ENCODE assay signal across 12 cellular contexts in genomic region chr1:233242827-233243483, GRCh38. TPM values are rescaled to one million over a fixed set of nuclear protein-coding genes. Genes with fewer than 3 reads are reported as not detected.
DNase-seq lines count a peak whose midpoint lies in the region; ATAC-seq, FAIRE-seq and TF ChIP-seq lines count a peak whose summit lies in the region.
"Had no signal": no experiment of that assay in that cellular context is flagged by ENCODE, and none has a peak within 500 bp of the region (broad histone marks: within the 10 kb centered on the region; RNA-seq: fewer than 3 reads in every experiment).

No MANE protein-coding gene starts in this region.

- intact Hi-C loops in left colon (cut with DNase I, micrococcal nuclease) (loop anchor here in 1 of 2 donors (5.0 kb wide), 1 partner anchor 606 kb away; no protein-coding TSS in a partner anchor), ascending aorta (cut with DNase I) (loop anchor here (5.0 to 10.0 kb wide), 2 partner anchors 606 to 1488 kb away; no protein-coding TSS in a partner anchor)

- H3K27me3 ChIP-seq in ascending aorta, result no peaks in the 10 kb centered on the region
- H3K27me3 ChIP-seq in tibial nerve, result no peaks in the 10 kb centered on the region

- H3K4me2 ChIP-seq in A549, result 0 out of 3 replicates have a peak overlapping the region, but pooled peaks have one; percentile 9

- no peak for ATAC-seq in A549
- ATAC-seq in left colon, result peak; percentile 57

- FAIRE-seq in A549 (lab: Jason Lieb, UNC), result no peak

- TF ChIP-seq CTCF in A549 (IDR thresholded peaks at IDR 0.05) (no peak), ascending aorta (IDR thresholded peaks at IDR 0.05) (no peak), tibial nerve (IDR thresholded peaks at IDR 0.05) (no peak)

- H3K36me3 ChIP-seq in ascending aorta (no peaks in the 10 kb centered on the region), tibial nerve (no peaks in the 10 kb centered on the region)

- CTCF ChIA-PET in A549 (lab: Yijun Ruan, JAX) (interaction anchor here (1.2 to 1.9 kb wide), 3 partner anchors 32 to 612 kb away, joined by 3 to 6 read pairs (median 3); no protein-coding TSS in a partner anchor), HEK293T (lab: Yijun Ruan, JAX) (interaction anchor here (0.6 kb wide), 1 partner anchor 1261 kb away, joined by 3 read pairs; no protein-coding TSS in a partner anchor)

- peak overlapping the region; percentile 29 to 53; a peak in 5 of 6 replicates for H3K27ac ChIP-seq in A549
- H3K27ac ChIP-seq in ascending aorta, result no peak overlapping the region
- H3K27ac ChIP-seq in tibial nerve, result no peak overlapping the region

- DNase-seq in A549 (ENCODE audit: low read depth in 1 of 2, low spot score in 1 of 2), result no peak
- DNase-seq in HEK293T (ENCODE audit: extremely low spot score), result peak; percentile 22
- peak; percentile 88 for DNase-seq in NOMO-1 treated with DMSO at 0.1 percent for 48 hours (lab: John Stamatoyannopoulos, UW; ENCODE audit: unreplicated experiment)
- DNase-seq in left colon, result peak in 1 of 2 donors; percentile 18
- no peak for DNase-seq in ascending aorta (ENCODE audit: low spot score in 2 of 2)
- no peak for DNase-seq in NCI-H2081 treated with DMSO at 0.1 percent for 48 hours (lab: John Stamatoyannopoulos, UW)
- DNase-seq in tibial nerve (ENCODE audit: low spot score in 2 of 2), result no peak
- DNase-seq in NCI-H2171 (lab: John Stamatoyannopoulos, UW), result no peak
- DNase-seq: activated naive CD8-positive, alpha-beta T cell treated with anti-CD3 and anti-CD28 coated beads for 36 hours; cortex of kidney; NCI-H1417; T-helper 9 cell had no signal

- no peak for TF ChIP-seq RAD21 in A549 (conservative IDR thresholded peaks at IDR 0.05 in 1 of 2, IDR thresholded peaks at IDR 0.05 in 1 of 2)

- POLR2A ChIA-PET in A549 (lab: Yijun Ruan, JAX), result interaction anchor here (1.0 kb wide), 1 partner anchor 49 kb away, joined by 3 read pairs; no protein-coding TSS in a partner anchor
- POLR2A ChIA-PET in HEK293T (lab: Yijun Ruan, JAX), result interaction anchor here (0.5 kb wide), 1 partner anchor 521 kb away, joined by 3 read pairs; no protein-coding TSS in a partner anchor

- TF ChIP-seq POLR2A in A549 (IDR thresholded peaks at IDR 0.05; ENCODE audit: low read length) (no peak), tibial nerve (IDR thresholded peaks at IDR 0.05) (no peak)

- TF ChIP-seq EP300 in A549 (IDR thresholded peaks at IDR 0.05) (no peak), tibial nerve (IDR thresholded peaks at IDR 0.05) (no peak)

- H3K4me3 ChIP-seq in A549, result no peak overlapping the region
- no peak overlapping the region for H3K4me3 ChIP-seq in ascending aorta
- no peak overlapping the region for H3K4me3 ChIP-seq in tibial nerve

- H3K9me3 ChIP-seq in A549, result no peaks in the 10 kb centered on the region
- H3K9me3 ChIP-seq in ascending aorta, result no peaks in the 10 kb centered on the region
- no peaks in the 10 kb centered on the region for H3K9me3 ChIP-seq in tibial nerve

- 68% methylated on average over 4 of the region's 4 CpGs for WGBS in A549 (ENCODE audit: missing lambda C conversion rate)
- WGBS in tibial nerve, 2 donors, result 28 to 35% methylated on average over 4 of the region's 4 CpGs

- H3K4me1 ChIP-seq in A549 (peaks cover 41% of the 10 kb centered on the region), ascending aorta (no peaks in the 10 kb centered on the region), tibial nerve (peaks cover 0 to 14% (median 0%) of the 10 kb centered on the region in 4 donors)

TF ChIP-seq in A549, 52 proteins besides CTCF, POLR2A, EP300 and RAD21:
- no peak for TF ChIP-seq SMC3 (IDR thresholded peaks at IDR 0.05)
TF ChIP-seq in A549: peak in this region for 0.

TF ChIP-seq in HEK293T, 16 proteins besides CTCF, POLR2A, EP300 and RAD21:
- TF ChIP-seq SP1 (IDR thresholded peaks at IDR 0.05), result no peak
- 0 out of 2 replicates have a peak, but pooled peaks have one; percentile 11 for TF ChIP-seq CTBP1 (IDR thresholded peaks at IDR 0.05; ENCODE audit: borderline replicate concordance)
- no peak for TF ChIP-seq NFRKB (IDR thresholded peaks at IDR 0.05)
- TF ChIP-seq HDGF (IDR thresholded peaks at IDR 0.05; ENCODE audit: borderline replicate concordance), result 0 out of 2 replicates have a peak, but pooled peaks have one; percentile 14
- TF ChIP-seq PKNOX1 (IDR thresholded peaks at IDR 0.05), result peak; percentile 82
- no peak for TF ChIP-seq FOXM1 (IDR thresholded peaks at IDR 0.05; ENCODE audit: borderline replicate concordance)
TF ChIP-seq in HEK293T: peak in this region for 3.

RNA-seq across cellular contexts. Expression of gene PCNX2, which starts 52.6 kb away (rescaled TPM):
- polyA plus RNA-seq in A549 (2011; rRNA removed) (27.2 and 31.5 TPM in 2 replicates), A549 (2017; fragmentation: RNase III; extraction: RNeasy Plus Mini Kit Qiagen cat#74134 plus additional on column Dnase treatment) (8.7 to 9.0 TPM (median 8.8 TPM) in 3 replicates)
- 11.3 and 13.9 TPM in 2 replicates for polyA plus RNA-seq in A549 (2012; cell fraction: cytosol; rRNA removed)
- 33.4 and 41.8 TPM in 2 replicates for polyA plus RNA-seq in A549 (2012; cell fraction: nucleus; rRNA removed)
- polyA minus RNA-seq in A549 (2011; rRNA and poly(A)+ RNA removed), result 207 and 209 TPM in 2 replicates
- total RNA-seq in left colon (1 to 10 TPM; 5.7 to 9.8 TPM), ascending aorta (13.6 TPM), tibial nerve (10 to 100 TPM; 10.2 to 32.1 (median 19.2) TPM)

Comparison
In these comparisons a context has a peak if more than half of its experiments do, and no peak if none do; other contexts are left out.
1. DNase-seq: peak in HEK293T (single experiment) and NOMO-1 treated with DMSO at 0.1 percent for 48 hours (single experiment); none in A549 (0 of 2), ascending aorta (0 of 2), NCI-H2081 treated with DMSO at 0.1 percent for 48 hours (single experiment), tibial nerve (0 of 2) and NCI-H2171 (single experiment).
2. H3K27ac ChIP-seq: peak in A549 (2 of 2); none in ascending aorta (0 of 2) and tibial nerve (0 of 4).